In the genomic region with DNA sequence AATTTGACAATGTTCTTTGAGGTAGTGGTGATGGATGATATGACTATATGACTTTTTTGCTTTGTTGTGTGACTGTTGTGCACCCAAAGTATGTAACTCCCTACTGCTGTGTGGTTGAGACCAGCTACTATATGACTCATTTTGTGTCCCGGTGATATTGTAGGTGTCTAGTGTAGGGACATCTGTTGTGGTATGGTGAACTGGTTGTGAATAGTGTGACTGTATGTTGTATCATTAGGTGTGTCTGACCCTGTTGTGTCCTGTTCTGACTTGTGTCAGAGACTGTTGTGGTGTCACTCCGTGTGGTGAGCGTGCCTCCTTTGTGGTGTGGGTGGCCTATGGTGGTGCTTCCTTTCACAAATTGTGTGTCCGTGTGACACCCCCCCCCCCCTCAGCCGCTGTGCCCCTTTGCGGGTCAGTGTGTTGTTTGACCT, we compare ENCODE assay signal across 1 cellular context.
A peak's percentile ranks its signal among the peaks of the same experiment; 100 is the strongest.
TF ChIP-seq lines count a peak whose summit lies in the region.

No MANE protein-coding gene starts in this region.

TF ChIP-seq in HEK293, 187 proteins besides CTCF, POLR2A, EP300 and RAD21 (continued from another document):
- TF ChIP-seq HOXA7 (CRISPR knock-in tag; IDR thresholded peaks at IDR 0.05; ENCODE audit: borderline replicate concordance) (no peak), ZNF530 (tag by site-specific recombination; IDR thresholded peaks at IDR 0.05; ENCODE audit: low read depth) (no peak), ZNF221 (tag by site-specific recombination; IDR thresholded peaks at IDR 0.05; ENCODE audit: borderline replicate concordance) (no peak), ZNF354C (tag by site-specific recombination; IDR thresholded peaks at IDR 0.05; ENCODE audit: borderline replicate concordance, low read depth) (no peak), ZNF555 (tag by site-specific recombination; conservative IDR thresholded peaks at IDR 0.05) (no peak), ZNF138 (tag by site-specific recombination; IDR thresholded peaks at IDR 0.05; ENCODE audit: borderline replicate concordance) (no peak), ZNF585B (tag by site-specific recombination; IDR thresholded peaks at IDR 0.05) (no peak), ZNF266 (tag by site-specific recombination; IDR thresholded peaks at IDR 0.05; ENCODE audit: low read depth) (no peak), GLIS2 (tag by site-specific recombination; IDR thresholded peaks at IDR 0.05) (no peak), ZNF600 (tag by site-specific recombination; IDR thresholded peaks at IDR 0.05) (peak; percentile 86), FEZF1 (tag by site-specific recombination; IDR thresholded peaks at IDR 0.05) (no peak), ZBTB48 (tag by site-specific recombination; IDR thresholded peaks at IDR 0.05) (no peak), ZNF366 (tag by site-specific recombination; conservative IDR thresholded peaks at IDR 0.05) (no peak), ZIC2 (tag by site-specific recombination; IDR thresholded peaks at IDR 0.05) (peak; percentile 4; the same call in 1 of the 2 replicates)
- TF ChIP-seq, protein P1, sequence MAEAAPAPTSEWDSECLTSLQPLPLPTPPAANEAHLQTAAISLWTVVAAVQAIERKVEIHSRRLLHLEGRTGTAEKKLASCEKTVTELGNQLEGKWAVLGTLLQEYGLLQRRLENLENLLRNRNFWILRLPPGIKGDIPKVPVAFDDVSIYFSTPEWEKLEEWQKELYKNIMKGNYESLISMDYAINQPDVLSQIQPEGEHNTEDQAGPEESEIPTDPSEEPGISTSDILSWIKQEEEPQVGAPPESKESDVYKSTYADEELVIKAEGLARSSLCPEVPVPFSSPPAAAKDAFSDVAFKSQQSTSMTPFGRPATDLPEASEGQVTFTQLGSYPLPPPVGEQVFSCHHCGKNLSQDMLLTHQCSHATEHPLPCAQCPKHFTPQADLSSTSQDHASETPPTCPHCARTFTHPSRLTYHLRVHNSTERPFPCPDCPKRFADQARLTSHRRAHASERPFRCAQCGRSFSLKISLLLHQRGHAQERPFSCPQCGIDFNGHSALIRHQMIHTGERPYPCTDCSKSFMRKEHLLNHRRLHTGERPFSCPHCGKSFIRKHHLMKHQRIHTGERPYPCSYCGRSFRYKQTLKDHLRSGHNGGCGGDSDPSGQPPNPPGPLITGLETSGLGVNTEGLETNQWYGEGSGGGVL (tag by site-specific recombination; IDR thresholded peaks at IDR 0.05), result no peak
- TF ChIP-seq, protein P2, sequence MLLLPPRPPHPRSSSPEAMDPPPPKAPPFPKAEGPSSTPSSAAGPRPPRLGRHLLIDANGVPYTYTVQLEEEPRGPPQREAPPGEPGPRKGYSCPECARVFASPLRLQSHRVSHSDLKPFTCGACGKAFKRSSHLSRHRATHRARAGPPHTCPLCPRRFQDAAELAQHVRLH (tag by site-specific recombination; IDR thresholded peaks at IDR 0.05), result no peak
- TF ChIP-seq, protein P3, sequence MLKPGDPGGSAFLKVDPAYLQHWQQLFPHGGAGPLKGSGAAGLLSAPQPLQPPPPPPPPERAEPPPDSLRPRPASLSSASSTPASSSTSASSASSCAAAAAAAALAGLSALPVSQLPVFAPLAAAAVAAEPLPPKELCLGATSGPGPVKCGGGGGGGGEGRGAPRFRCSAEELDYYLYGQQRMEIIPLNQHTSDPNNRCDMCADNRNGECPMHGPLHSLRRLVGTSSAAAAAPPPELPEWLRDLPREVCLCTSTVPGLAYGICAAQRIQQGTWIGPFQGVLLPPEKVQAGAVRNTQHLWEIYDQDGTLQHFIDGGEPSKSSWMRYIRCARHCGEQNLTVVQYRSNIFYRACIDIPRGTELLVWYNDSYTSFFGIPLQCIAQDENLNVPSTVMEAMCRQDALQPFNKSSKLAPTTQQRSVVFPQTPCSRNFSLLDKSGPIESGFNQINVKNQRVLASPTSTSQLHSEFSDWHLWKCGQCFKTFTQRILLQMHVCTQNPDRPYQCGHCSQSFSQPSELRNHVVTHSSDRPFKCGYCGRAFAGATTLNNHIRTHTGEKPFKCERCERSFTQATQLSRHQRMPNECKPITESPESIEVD (tag by site-specific recombination; IDR thresholded peaks at IDR 0.05), result no peak
